Comparison of ENCODE assay signal across 17 cellular contexts in genomic region chr1:67955591-67955990, GRCh38.
"Had no signal": no experiment of that assay in that cellular context is flagged by ENCODE, and none has a peak within 500 bp of the region (broad histone marks: within the 10 kb centered on the region; RNA-seq: fewer than 3 reads in every experiment).

No MANE protein-coding gene starts in this region.

- H3K4me3 ChIP-seq: esophagus squamous epithelium, mucosa of descending colon, neural progenitor cell, right lobe of liver, thoracic aorta, tibial nerve, vagina had no signal

- H3K36me3 ChIP-seq: esophagus squamous epithelium, neural progenitor cell, right lobe of liver, thoracic aorta, tibial nerve, vagina had no signal

- H3K4me1 ChIP-seq: esophagus squamous epithelium, neural progenitor cell, parathyroid adenoma, right lobe of liver, tibial nerve, vagina had no signal

- ATAC-seq: effector memory CD8-positive, alpha-beta T cell; mucosa of descending colon; natural killer cell treated with Interleukin-12 subunit alpha and Interleukin-12 subunit beta and Interleukin-15 and Interleukin-18, amount 100 ng/mL, for 72 hours; right lobe of liver; stimulated activated naive B cell treated with anti-CD40 and anti-IgM and Interleukin-4, amounts not matched to agents 10 μg/mL and 1 μg/mL and 100 μg/mL, for 72 hours had no signal

- H3K27me3 ChIP-seq: esophagus squamous epithelium, neural progenitor cell, right lobe of liver, tibial nerve, vagina had no signal

- H3K27ac ChIP-seq: esophagus squamous epithelium, neural progenitor cell, parathyroid adenoma, right lobe of liver, thoracic aorta, tibial nerve, vagina had no signal

- DNase-seq: cortex of kidney; effector memory CD8-positive, alpha-beta T cell; erythroblast; esophagus squamous epithelium; mucosa of descending colon; naive B cell; right lobe of liver; small intestine; stimulated activated CD4-positive, alpha-beta T cell treated with anti-CD3 and anti-CD28 coated beads, Interleukin-15, amount 100 ng/mL, for 24 hours; stimulated activated CD4-positive, alpha-beta T cell treated with anti-CD3 and anti-CD28 coated beads, Interleukin-2, amount 100 ng/mL, for 48 hours; stimulated activated naive B cell treated with anti-CD40 and anti-IgM and Interleukin-4, amounts not matched to agents 10 μg/mL and 1 μg/mL and 100 μg/mL, for 72 hours had no signal

- H3K9me3 ChIP-seq: esophagus squamous epithelium, mucosa of descending colon, right lobe of liver, thoracic aorta, tibial nerve, vagina had no signal
